In genomic region chr9:137456061-137456863, GRCh38 we compare ENCODE assay signal across 1 cellular context.
TF ChIP-seq lines count a peak whose summit lies in the region.

No MANE protein-coding gene starts in this region.

TF ChIP-seq in HCT116, 20 proteins besides CTCF, POLR2A, EP300 and RAD21 (continued from another document):
- TF ChIP-seq MAX (IDR thresholded peaks at IDR 0.05) (no peak), EZH2phosphoT487 (IDR thresholded peaks at IDR 0.05; ENCODE audit: borderline replicate concordance) (no peak), TCF7L2 (IDR thresholded peaks at IDR 0.05; ENCODE audit: borderline replicate concordance, extremely low read depth, insufficient read depth, insufficient read length) (no peak), SIN3A (IDR thresholded peaks at IDR 0.05; ENCODE audit: low read depth) (no peak), ZNF274 (IDR thresholded peaks at IDR 0.05; ENCODE audit: low read depth, low read length) (no peak)
